Comparison of ENCODE assay signal across 8 cellular contexts in the genomic region with DNA sequence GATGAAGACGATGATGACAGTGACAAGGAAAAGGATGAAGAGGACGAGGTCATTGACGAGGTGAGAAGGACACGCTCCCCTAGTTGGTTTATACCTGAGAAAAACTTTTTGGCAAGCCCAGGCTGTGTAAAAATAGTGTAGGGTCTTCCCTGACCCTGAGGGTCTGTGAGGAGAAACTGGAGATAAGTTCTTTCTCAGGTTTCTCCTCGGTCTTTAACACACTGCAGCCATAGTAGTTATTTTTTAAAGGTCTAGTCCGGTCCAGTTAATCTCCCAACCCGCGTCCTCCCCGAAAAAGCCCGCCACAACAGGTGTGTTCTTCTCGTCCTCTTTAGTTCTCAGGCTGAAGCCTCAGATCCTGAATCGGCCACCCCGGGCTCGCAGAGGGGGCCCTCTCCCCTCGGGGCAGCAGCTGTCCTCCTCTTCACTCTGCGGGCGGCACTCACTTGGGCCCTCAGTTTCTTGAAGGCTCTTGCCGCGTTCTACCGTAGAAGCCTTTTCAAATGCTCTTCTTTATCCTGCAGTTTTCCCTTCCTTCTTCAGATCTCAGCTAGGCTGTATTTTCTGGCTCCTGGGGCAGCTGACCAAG. TPM values are rescaled to one million over a fixed set of nuclear protein-coding genes. Genes with fewer than 3 reads are reported as not detected.
DNase-seq lines count a peak whose midpoint lies in the region; ATAC-seq, FAIRE-seq and TF ChIP-seq lines count a peak whose summit lies in the region.

No MANE protein-coding gene starts in this region.

- under 1% methylated on average over 20 of the region's 20 CpGs for WGBS in prostate gland

- CTCF ChIA-PET in endothelial cell of umbilical vein (lab: Charles Lee): no interaction called here

- peak; percentile 7 for DNase-seq in AG08395 (ENCODE audit: low spot score)
- peak; percentile 83 to 84 for DNase-seq in SJCRH30
- peak; percentile 10 for DNase-seq in endothelial cell of umbilical vein (ENCODE audit: low read depth, low spot score)
- no peak for DNase-seq in prostate gland (ENCODE audit: low spot score)
- DNase-seq in amygdala (lab: John Stamatoyannopoulos, UW): no peak
- no peak for DNase-seq in MV-4-11 (lab: John Stamatoyannopoulos, UW)

- dilution Hi-C loops in endothelial cell of umbilical vein (cut with MboI; ENCODE audit: extremely low pct_ligation_motif_present, low sequenced_read_pairs): no loop called here

- H3K27me3 ChIP-seq in SJCRH30 (no peaks in the 10 kb centered on the region), endothelial cell of umbilical vein (ENCODE audit: control insufficient read depth in 2 of 2, insufficient read depth in 2 of 2, low read length in 2 of 2) (no peaks in the 10 kb centered on the region), prostate gland (replicated peaks; ENCODE audit: insufficient read depth) (no peaks in the 10 kb centered on the region)

- H3K79me2 ChIP-seq in endothelial cell of umbilical vein (ENCODE audit: control insufficient read depth, insufficient read depth, low read length): peaks cover 42% of the 10 kb centered on the region

- TF ChIP-seq CTCF in endothelial cell of umbilical vein (IDR thresholded peaks at IDR 0.05; ENCODE audit: extremely low read depth in 1 of 2, insufficient read depth in 1 of 2, low read depth in 1 of 2, low read length in 2 of 2) (no peak), prostate gland (IDR thresholded peaks at IDR 0.05) (no peak)

- H3K9me3 ChIP-seq in SJCRH30 (replicated peaks) (no peaks in the 10 kb centered on the region), endothelial cell of umbilical vein (replicated peaks; ENCODE audit: control insufficient read depth, insufficient read depth, low read length) (no peaks in the 10 kb centered on the region), prostate gland (no peaks in the 10 kb centered on the region)

- peak; percentile 2 for ATAC-seq in GM19467 (IDR thresholded peaks at IDR 0.05; ENCODE audit: unreplicated experiment)
- no peak for ATAC-seq in GM21717 (IDR thresholded peaks at IDR 0.05; ENCODE audit: unreplicated experiment)

- BruUV-seq in endothelial cell of umbilical vein (replicated peaks; lab: Mats Ljungman, UMichigan): TSS peak; percentile 57

- H3K4me3 ChIP-seq in SJCRH30: peak overlapping the region; percentile 96
- H3K4me3 ChIP-seq in endothelial cell of umbilical vein (replicated peaks in 1 of 3; ENCODE audit: insufficient read depth in 1 of 3, low read depth in 1 of 3, low read length in 3 of 3): peak overlapping the region; percentile 78 to 83 (median 79)
- peak overlapping the region; percentile 83 to 86 for H3K4me3 ChIP-seq in prostate gland

- peak overlapping the region; percentile 97 for H3K4me2 ChIP-seq in endothelial cell of umbilical vein (ENCODE audit: insufficient read depth, low read length)

- H2AFZ ChIP-seq in endothelial cell of umbilical vein (ENCODE audit: low read depth, low read length): peak overlapping the region; percentile 82

- H3K27ac ChIP-seq in SJCRH30 (peak overlapping the region; percentile 99), endothelial cell of umbilical vein (ENCODE audit: insufficient read depth, low read depth, low read length) (peak overlapping the region; percentile 89), prostate gland (peak overlapping the region; percentile 77 to 79)

- H3K36me3 ChIP-seq in SJCRH30 (peaks cover 39% of the 10 kb centered on the region), endothelial cell of umbilical vein (ENCODE audit: control insufficient read depth in 2 of 2, extremely low read depth in 1 of 2, insufficient read depth in 2 of 2, low read length in 2 of 2) (peaks cover 5 to 10% of the 10 kb centered on the region in 2 experiments), prostate gland (peaks cover 0 to 3% of the 10 kb centered on the region in 2 donors)

- no peak for FAIRE-seq in endothelial cell of umbilical vein (lab: Jason Lieb, UNC)

- H3K4me1 ChIP-seq in SJCRH30: peaks cover 11% of the 10 kb centered on the region
- H3K4me1 ChIP-seq in endothelial cell of umbilical vein (ENCODE audit: control insufficient read depth, extremely low read depth, insufficient read depth, low read length): peaks cover 18% of the 10 kb centered on the region
- H3K4me1 ChIP-seq in prostate gland (replicated peaks): peaks cover 9% of the 10 kb centered on the region

- POLR2A ChIA-PET in endothelial cell of umbilical vein (lab: Charles Lee): interaction anchor here (1.2 kb wide), 1 partner anchor 56 kb away, joined by 3 read pairs; no protein-coding TSS in a partner anchor

- TF ChIP-seq POLR2A in endothelial cell of umbilical vein (IDR thresholded peaks at IDR 0.05; ENCODE audit: low read depth, low read length) (no peak), prostate gland (IDR thresholded peaks at IDR 0.05) (no peak)

- peak overlapping the region; percentile 87 for H3K9ac ChIP-seq in endothelial cell of umbilical vein (replicated peaks; ENCODE audit: extremely low read depth, insufficient read depth, low read length)

- no peaks in the 10 kb centered on the region for H4K20me1 ChIP-seq in endothelial cell of umbilical vein (replicated peaks; ENCODE audit: control insufficient read depth, extremely low read depth, insufficient read depth, low read length)

- H3K9me1 ChIP-seq in endothelial cell of umbilical vein (replicated peaks; ENCODE audit: control insufficient read depth, extremely low read depth, insufficient read depth, low read length): no peaks in the 10 kb centered on the region

- intact Hi-C loops in endothelial cell of umbilical vein (cut with micrococcal nuclease) (loop anchor here (1.0 to 5.0 kb wide), 4 partner anchors 10 to 907 kb away; partner anchors contain the start of gene EDRF1), prostate gland (cut with DNase I) (loop anchor here (10.0 kb wide), 1 partner anchor 659 kb away; the partner anchor contains the start of gene CTBP2)

TF ChIP-seq in endothelial cell of umbilical vein, 7 proteins besides CTCF, POLR2A, EP300 and RAD21 (continues in another document):
- TF ChIP-seq EZH2 (IDR thresholded peaks at IDR 0.05; ENCODE audit: borderline replicate concordance, low read depth, low read length, severe bottlenecking) (no peak), GATA2 (IDR thresholded peaks at IDR 0.05; ENCODE audit: insufficient read depth, insufficient read length, low read depth, low read length) (no peak), POLR2AphosphoS5 (IDR thresholded peaks at IDR 0.05; ENCODE audit: insufficient read depth, low read depth, low read length) (no peak), MYC (IDR thresholded peaks at IDR 0.05; ENCODE audit: low read depth, low read length) (no peak), JUN (IDR thresholded peaks at IDR 0.05; ENCODE audit: borderline replicate concordance, insufficient read depth, insufficient read length, low read depth) (no peak)

RNA-seq across cellular contexts. Expression of gene BCCIP, which starts 0.4 kb away (rescaled TPM):
- total RNA-seq in SJCRH30 (2014; rRNA removed; shearing (Covaris generic)): 151 and 175 TPM in 2 replicates
- total RNA-seq in endothelial cell of umbilical vein (61.3 and 73.5 TPM in 2 replicates), prostate gland (10 to 100 TPM; 38.9 to 43.4 TPM)
- 9.4 and 14.5 TPM in 2 replicates for polyA plus RNA-seq in endothelial cell of umbilical vein
- 32.5 and 41.1 TPM in 2 replicates for polyA plus RNA-seq in endothelial cell of umbilical vein (2011; cell fraction: cytosol; rRNA removed)
- 15.4 and 27.1 TPM in 2 replicates for polyA plus RNA-seq in endothelial cell of umbilical vein (2011; cell fraction: nucleus; rRNA removed)
- polyA plus RNA-seq in endothelial cell of umbilical vein (2012): 79.0 and 116 TPM in 2 replicates
- 11.7 and 12.4 TPM in 2 replicates for polyA minus RNA-seq in endothelial cell of umbilical vein
- 27.7 TPM for polyA minus RNA-seq in endothelial cell of umbilical vein (2011; cell fraction: cytosol; rRNA and poly(A)+ RNA removed)
- polyA minus RNA-seq in endothelial cell of umbilical vein (2011; cell fraction: nucleus; rRNA and poly(A)+ RNA removed): 15.7 and 21.7 TPM in 2 replicates

RNA-seq across cellular contexts. Expression of gene UROS, which starts 0.7 kb away (rescaled TPM):
- 40.3 and 41.0 TPM in 2 replicates for total RNA-seq in SJCRH30 (2014; rRNA removed; shearing (Covaris generic))
- total RNA-seq in endothelial cell of umbilical vein (38.4 and 40.2 TPM in 2 replicates), prostate gland (10 to 100 TPM; 45.0 to 49.0 TPM)
- 42.0 and 52.6 TPM in 2 replicates for polyA plus RNA-seq in endothelial cell of umbilical vein
- polyA plus RNA-seq in endothelial cell of umbilical vein (2011; cell fraction: cytosol; rRNA removed): 30.2 and 33.9 TPM in 2 replicates
- polyA plus RNA-seq in endothelial cell of umbilical vein (2011; cell fraction: nucleus; rRNA removed): 41.3 and 42.9 TPM in 2 replicates
- polyA plus RNA-seq in endothelial cell of umbilical vein (2012): 42.1 and 53.1 TPM in 2 replicates
- 28.3 and 30.3 TPM in 2 replicates for polyA minus RNA-seq in endothelial cell of umbilical vein
- polyA minus RNA-seq in endothelial cell of umbilical vein (2011; cell fraction: cytosol; rRNA and poly(A)+ RNA removed): 36.2 TPM
- 23.9 and 25.1 TPM in 2 replicates for polyA minus RNA-seq in endothelial cell of umbilical vein (2011; cell fraction: nucleus; rRNA and poly(A)+ RNA removed)

RNA-seq across cellular contexts. Expression of gene MMP21, which starts 48.1 kb away (rescaled TPM):
- 0.10 TPM in 1 of 2 replicates, not detected in the other for total RNA-seq in SJCRH30 (2014; rRNA removed; shearing (Covaris generic))
- total RNA-seq in endothelial cell of umbilical vein (not detected in 2 replicates), prostate gland (not detected)
- 0.06 TPM in 1 of 2 replicates, not detected in the other for polyA plus RNA-seq in endothelial cell of umbilical vein
- polyA plus RNA-seq in endothelial cell of umbilical vein (2011; cell fraction: cytosol; rRNA removed): not detected in 2 replicates
- 0.07 TPM in 1 of 2 replicates, not detected in the other for polyA plus RNA-seq in endothelial cell of umbilical vein (2011; cell fraction: nucleus; rRNA removed)
- polyA plus RNA-seq in endothelial cell of umbilical vein (2012): not detected in 2 replicates
- 0.27 TPM in 1 of 2 replicates, not detected in the other for polyA minus RNA-seq in endothelial cell of umbilical vein
- polyA minus RNA-seq in endothelial cell of umbilical vein (2011; cell fraction: cytosol; rRNA and poly(A)+ RNA removed): not detected
- not detected in 2 replicates for polyA minus RNA-seq in endothelial cell of umbilical vein (2011; cell fraction: nucleus; rRNA and poly(A)+ RNA removed)

RNA-seq across cellular contexts. Expression of gene DHX32, which starts 57.3 kb away (rescaled TPM):
- 33.8 and 35.7 TPM in 2 replicates for total RNA-seq in SJCRH30 (2014; rRNA removed; shearing (Covaris generic))
- total RNA-seq in endothelial cell of umbilical vein (29.6 and 31.9 TPM in 2 replicates), prostate gland (10 to 100 TPM; 39.3 to 53.5 TPM)
- polyA plus RNA-seq in endothelial cell of umbilical vein: 15.5 and 17.1 TPM in 2 replicates
- 18.2 and 19.9 TPM in 2 replicates for polyA plus RNA-seq in endothelial cell of umbilical vein (2011; cell fraction: cytosol; rRNA removed)
- 32.9 and 33.0 TPM in 2 replicates for polyA plus RNA-seq in endothelial cell of umbilical vein (2011; cell fraction: nucleus; rRNA removed)
- polyA plus RNA-seq in endothelial cell of umbilical vein (2012): 27.6 and 31.1 TPM in 2 replicates
- 29.0 and 30.4 TPM in 2 replicates for polyA minus RNA-seq in endothelial cell of umbilical vein
- polyA minus RNA-seq in endothelial cell of umbilical vein (2011; cell fraction: cytosol; rRNA and poly(A)+ RNA removed): 34.7 TPM
- 15.3 and 19.5 TPM in 2 replicates for polyA minus RNA-seq in endothelial cell of umbilical vein (2011; cell fraction: nucleus; rRNA and poly(A)+ RNA removed)

Comparison
In these comparisons a context has a peak if more than half of its experiments do, and no peak if none do; other contexts are left out.
1. DNase-seq: peak in AG08395 (single experiment), SJCRH30 (2 of 2) and endothelial cell of umbilical vein (single experiment); none in prostate gland (single experiment), amygdala (0 of 56) and MV-4-11 (single experiment).
2. Peak in every context shown above with its lines, with median percentiles within 50 percentile points of each other: H3K27ac ChIP-seq and H3K4me3 ChIP-seq.